In genomic region chr3:129399895-129400357, GRCh38 we compare ENCODE assay signal across 8 cellular contexts. TPM values are rescaled to one million over a fixed set of nuclear protein-coding genes. Genes with fewer than 3 reads are reported as not detected.
DNase-seq lines count a peak whose midpoint lies in the region; ATAC-seq and TF ChIP-seq lines count a peak whose summit lies in the region.

No MANE protein-coding gene starts in this region.

- H3K36me3 Mint-ChIP-seq in activated B cell treated with CpG ODN at 0.5 μM for 24 hours (ENCODE audit: low read depth): peaks cover 32% of the 10 kb centered on the region

- no peak for DNase-seq in GM06990 (ENCODE audit: extremely low read depth, insufficient read length)
- no peak for DNase-seq in activated B cell treated with CpG ODN at 0.5 μM for 24 hours
- DNase-seq in right cardiac atrium: no peak
- DNase-seq in activated CD8-positive, alpha-beta memory T cell treated with anti-CD3 and anti-CD28 coated beads, Interleukin-2, amount 50 U/mL, for 4 hours: no peak
- DNase-seq in germinal center (ENCODE audit: low spot score): no peak
- DNase-seq in NCI-H1417 treated with DMSO at 0.1 percent for 48 hours (lab: John Stamatoyannopoulos, UW): no peak

- ATAC-seq in HG02870 (IDR thresholded peaks at IDR 0.05; ENCODE audit: unreplicated experiment) (peak; percentile 11), activated B cell treated with CpG ODN at 0.5 μM for 24 hours (ENCODE audit: low read depth) (peak; percentile 11), right cardiac atrium (peak in 1 of 2 donors; percentile 3)

- 52% methylated on average over 8 of the region's 8 CpGs for WGBS in right cardiac atrium

- H3K9me3 ChIP-seq in right cardiac atrium (ENCODE audit: control insufficient read depth, low read length): no peaks in the 10 kb centered on the region
- no peaks in the 10 kb centered on the region for H3K9me3 ChIP-seq in subcutaneous abdominal adipose tissue (ENCODE audit: control insufficient read depth in 5 of 5, low read length in 5 of 5)

- H3K27me3 Mint-ChIP-seq in activated B cell treated with CpG ODN at 0.5 μM for 24 hours: no peaks in the 10 kb centered on the region

- TF ChIP-seq CTCF in GM06990 (IDR thresholded peaks at IDR 0.05; ENCODE audit: insufficient read depth, low read length, poor library complexity, severe bottlenecking) (no peak), activated B cell treated with CpG ODN at 0.5 μM for 24 hours (IDR thresholded peaks at IDR 0.05) (no peak)

- H3K4me3 Mint-ChIP-seq in activated B cell treated with CpG ODN at 0.5 μM for 24 hours: peak overlapping the region; percentile 96

- H3K36me3 ChIP-seq in GM06990 (ENCODE audit: control insufficient read depth, insufficient read depth, low read length): peaks cover 9% of the 10 kb centered on the region
- peaks cover 0 to 16% (median 6%) of the 10 kb centered on the region in 5 donors for H3K36me3 ChIP-seq in subcutaneous abdominal adipose tissue (ENCODE audit: control insufficient read depth in 5 of 5, insufficient read depth in 5 of 5, low read length in 5 of 5)

- no peaks in the 10 kb centered on the region for H3K9me3 Mint-ChIP-seq in activated B cell treated with CpG ODN at 0.5 μM for 24 hours

- POLR2A ChIA-PET in activated B cell treated with CpG ODN at 0.5 μM for 24 hours (lab: Charles Lee): interaction anchor here (0.6 to 4.5 kb wide), 10 partner anchors 9 to 511 kb away, joined by 3 to 29 read pairs (median 6); partner anchors contain the start of genes COPG1, IFT122 and MBD4

- intact Hi-C loops in activated B cell treated with CpG ODN at 0.5 μM for 24 hours (cut with micrococcal nuclease) (loop anchor here (1.0 to 10.0 kb wide), 9 partner anchors 24 to 1805 kb away; partner anchors contain the start of genes ACAD9, EFCAB12, IFT122 and MCM2), right cardiac atrium (cut with DNase I) (no loop called here)

- H3K27me3 ChIP-seq in GM06990 (replicated peaks; ENCODE audit: control insufficient read depth, insufficient read depth, low read length): no peaks in the 10 kb centered on the region
- no peaks in the 10 kb centered on the region for H3K27me3 ChIP-seq in right cardiac atrium (ENCODE audit: control insufficient read depth, insufficient read depth)
- H3K27me3 ChIP-seq in subcutaneous abdominal adipose tissue (ENCODE audit: control insufficient read depth in 5 of 5, insufficient read depth in 4 of 5, low read length in 5 of 5): no peaks in the 10 kb centered on the region

- H3K4me3 ChIP-seq in GM06990 (replicated peaks; ENCODE audit: low read depth, low read length): peak overlapping the region; percentile 80
- peak overlapping the region; percentile 75 for H3K4me3 ChIP-seq in right cardiac atrium (ENCODE audit: low read length)
- H3K4me3 ChIP-seq in subcutaneous abdominal adipose tissue (ENCODE audit: low read depth in 1 of 5, low read length in 5 of 5): peak overlapping the region; percentile 40 to 92 (median 87)

- peak overlapping the region in 3 of 5 donors; percentile 83 to 93 (median 86) for H3K9ac ChIP-seq in subcutaneous abdominal adipose tissue (ENCODE audit: low read length in 5 of 5)

- H3K4me1 Mint-ChIP-seq in activated B cell treated with CpG ODN at 0.5 μM for 24 hours: peaks cover 40% of the 10 kb centered on the region

- H3K27ac Mint-ChIP-seq in activated B cell treated with CpG ODN at 0.5 μM for 24 hours: peak overlapping the region; percentile 96

- CTCF ChIA-PET in activated B cell treated with CpG ODN at 0.5 μM for 24 hours (lab: Charles Lee): interaction anchor here (0.6 to 1.5 kb wide), 8 partner anchors 13 to 427 kb away, joined by 3 to 5 read pairs (median 4); no protein-coding TSS in a partner anchor

- peak overlapping the region; percentile 30 for H3K27ac ChIP-seq in right cardiac atrium (ENCODE audit: low read length)
- peak overlapping the region; percentile 88 for H3K27ac ChIP-seq in subcutaneous abdominal adipose tissue (ENCODE audit: low read depth, low read length)

- H3K4me1 ChIP-seq in right cardiac atrium (ENCODE audit: control insufficient read depth, insufficient read depth, low read length) (no peaks in the 10 kb centered on the region), subcutaneous abdominal adipose tissue (ENCODE audit: control insufficient read depth in 5 of 5, insufficient read depth in 5 of 5, low read length in 5 of 5) (peaks cover 3 to 36% (median 36%) of the 10 kb centered on the region in 5 donors)

RNA-seq across cellular contexts. Expression of gene EFCAB12, which starts 28.5 kb away (rescaled TPM):
- 1.8 and 2.1 TPM in 2 replicates for total RNA-seq in activated B cell treated with CpG ODN at 0.5 μM for 24 hours
- total RNA-seq in right cardiac atrium: under 1 TPM; 0.34 to 0.72 (median 0.42) TPM
- polyA plus RNA-seq in right cardiac atrium: 0.29 TPM

RNA-seq across cellular contexts. Expression of gene MBD4, which starts 39.8 kb away (rescaled TPM):
- 86.3 and 98.7 TPM in 2 replicates for total RNA-seq in activated B cell treated with CpG ODN at 0.5 μM for 24 hours
- 10 to 100 TPM; 25.3 to 52.1 (median 25.7) TPM for total RNA-seq in right cardiac atrium
- 17.5 TPM for polyA plus RNA-seq in right cardiac atrium

RNA-seq across cellular contexts. Expression of gene IFT122, which starts 40.1 kb away (rescaled TPM):
- total RNA-seq in activated B cell treated with CpG ODN at 0.5 μM for 24 hours: 18.7 and 19.2 TPM in 2 replicates
- 10 to 100 TPM; 30.7 to 46.4 (median 35.9) TPM for total RNA-seq in right cardiac atrium
- polyA plus RNA-seq in right cardiac atrium: 17.7 TPM
